13 cellular contexts compared by ENCODE assay signal in the genomic region with DNA sequence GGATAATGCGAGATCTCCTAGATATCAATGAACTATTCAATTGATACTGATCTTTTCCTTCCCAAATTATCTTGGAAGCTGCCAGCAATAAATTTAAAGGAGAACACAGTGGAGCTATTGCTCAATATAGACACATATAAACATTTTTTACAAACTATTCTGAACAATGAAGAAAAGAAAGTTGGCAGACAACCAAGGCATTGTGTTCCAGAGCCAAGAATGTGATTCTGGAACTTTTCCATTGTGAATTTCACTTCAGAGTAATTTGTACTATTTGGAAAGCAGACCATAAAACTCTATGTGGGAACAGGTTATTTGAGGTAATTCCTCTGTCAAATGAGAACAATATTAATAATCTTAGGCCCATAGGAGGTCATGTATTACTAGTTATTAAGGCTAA.
A peak's percentile ranks its signal among the peaks of the same experiment; 100 is the strongest.
DNase-seq lines count a peak whose midpoint lies in the region; ATAC-seq and TF ChIP-seq lines count a peak whose summit lies in the region.
"Had no signal": no experiment of that assay in that cellular context is flagged by ENCODE, and none has a peak within 500 bp of the region (broad histone marks: within the 10 kb centered on the region; RNA-seq: fewer than 3 reads in every experiment).

No MANE protein-coding gene starts in this region.

- H3K27ac ChIP-seq in RWPE2 (ENCODE audit: poor library complexity, severe bottlenecking) = peak overlapping the region; percentile 89
- H3K27ac ChIP-seq: suprapubic skin had no signal

- peak; percentile 14 for DNase-seq in GM03348 (ENCODE audit: low spot score)
- DNase-seq in RWPE2 (ENCODE audit: low spot score) = no peak
- peak; percentile 87 for DNase-seq in fibroblast of gingiva (ENCODE audit: low read depth)
- peak; percentile 85 for DNase-seq in skeletal muscle cell (ENCODE audit: low read depth)
- DNase-seq: activated B cell treated with CpG ODN at 0.5 μM for 24 hours, amygdala, NCI-H187 treated with DMSO at 0.1 percent for 48 hours, right cardiac atrium had no signal

- H3K4me3 ChIP-seq in RWPE2 (ENCODE audit: severe bottlenecking) = no peak overlapping the region
- no peak overlapping the region for H3K4me3 ChIP-seq in skeletal muscle cell (ENCODE audit: low read depth, low read length)
- H3K4me3 ChIP-seq: suprapubic skin had no signal

- H3K9me3 ChIP-seq in RWPE2 (ENCODE audit: severe bottlenecking) = no peaks in the 10 kb centered on the region
- H3K9me3 ChIP-seq: suprapubic skin had no signal

- peaks cover 47% of the 10 kb centered on the region for H3K4me1 ChIP-seq in RWPE2 (ENCODE audit: insufficient read depth, poor library complexity, severe bottlenecking)

- no peaks in the 10 kb centered on the region for H3K27me3 ChIP-seq in RWPE2 (ENCODE audit: insufficient read depth, poor library complexity, severe bottlenecking)
- H3K27me3 ChIP-seq: suprapubic skin had no signal

- ATAC-seq in RWPE2 (ENCODE audit: low read depth) = peak; percentile 59
- ATAC-seq in GM21381 (IDR thresholded peaks at IDR 0.05; ENCODE audit: unreplicated experiment) = no peak
- ATAC-seq in HG03457 (IDR thresholded peaks at IDR 0.05; ENCODE audit: unreplicated experiment) = no peak
- no peak for ATAC-seq in GM19397 (IDR thresholded peaks at IDR 0.05; ENCODE audit: unreplicated experiment)
- ATAC-seq in GM21576 (IDR thresholded peaks at IDR 0.05; ENCODE audit: unreplicated experiment) = no peak
- ATAC-seq: right cardiac atrium had no signal

- no peaks in the 10 kb centered on the region for H3K36me3 ChIP-seq in RWPE2 (ENCODE audit: low read depth)
- H3K36me3 ChIP-seq: suprapubic skin had no signal

- TF ChIP-seq CTCF in RWPE2 (IDR thresholded peaks at IDR 0.05; ENCODE audit: poor library complexity, severe bottlenecking) = no peak
